Comparison of ENCODE assay signal across 17 cellular contexts in the genomic region with DNA sequence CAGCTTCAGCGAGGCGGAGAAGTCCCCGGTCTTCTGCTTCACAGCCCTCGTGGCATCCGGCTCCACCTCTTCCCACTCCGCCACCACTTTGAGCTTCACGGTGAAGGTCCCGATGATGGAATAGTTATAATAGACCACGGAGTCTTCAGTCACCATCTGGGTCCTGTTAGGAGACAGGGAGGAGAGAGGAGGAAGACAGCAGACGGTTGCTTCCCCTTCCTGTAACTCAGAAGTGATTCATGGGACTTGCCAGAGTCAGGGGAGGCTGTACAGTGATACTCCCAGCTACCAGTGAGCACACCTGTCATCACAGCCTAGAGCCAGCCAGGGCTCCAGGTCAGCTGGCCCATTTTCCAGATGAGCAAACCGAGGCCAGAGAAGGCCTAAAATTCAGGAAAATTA. TPM values are rescaled to one million over a fixed set of nuclear protein-coding genes. Genes with fewer than 3 reads are reported as not detected.
"Had no signal": no experiment of that assay in that cellular context is flagged by ENCODE, and none has a peak within 500 bp of the region (broad histone marks: within the 10 kb centered on the region; RNA-seq: fewer than 3 reads in every experiment).

No MANE protein-coding gene starts in this region.

- H3K4me3 Mint-ChIP-seq: activated CD8-positive, alpha-beta memory T cell treated with anti-CD3 and anti-CD28 coated beads, Interleukin-2, amount 10 ng/mL, durations not matched to agents 7 days and 5 days; activated naive CD4-positive, alpha-beta T cell treated with anti-CD3 and anti-CD28 coated beads, Interleukin-2, amount 50 U/mL, for 24 hours; activated T-cell treated with anti-CD3 and anti-CD28 coated beads, Interleukin-2, amount 50 U/mL, for 24 hours; T-helper 2 cell treated with Interferon-gamma antibody and Interleukin-4, amounts not matched to agents 5 μg/mL and 100 μg/mL, for 36 hours had no signal

- DNase-seq: activated CD4-positive, alpha-beta T cell treated with anti-CD3 and anti-CD28 coated beads, Interleukin-2, amount 50 U/mL, for 48 hours; activated CD8-positive, alpha-beta memory T cell treated with anti-CD3 and anti-CD28 coated beads, Interleukin-2, amount 10 ng/mL, durations not matched to agents 7 days and 5 days; activated effector memory CD4-positive, alpha-beta T cell treated with Interleukin-2 at 50 U/mL for 16 hours; activated T-cell treated with anti-CD3 and anti-CD28 coated beads, Interleukin-2, amount 50 U/mL, for 24 hours; body of pancreas; central memory CD4-positive, alpha-beta T cell; cortex of kidney; effector CD8-positive, alpha-beta T cell; glutamatergic neuron; left ventricle myocardium inferior; mesendoderm; small intestine; thyroid gland had no signal

- H3K4me3 ChIP-seq: body of pancreas, left ventricle myocardium inferior, thyroid gland, vagina had no signal

- H3K36me3 Mint-ChIP-seq: activated CD8-positive, alpha-beta memory T cell treated with anti-CD3 and anti-CD28 coated beads, Interleukin-2, amount 10 ng/mL, durations not matched to agents 7 days and 5 days; activated naive CD4-positive, alpha-beta T cell treated with anti-CD3 and anti-CD28 coated beads, Interleukin-2, amount 50 U/mL, for 24 hours had no signal

- H3K4me1 Mint-ChIP-seq: activated CD8-positive, alpha-beta memory T cell treated with anti-CD3 and anti-CD28 coated beads, Interleukin-2, amount 10 ng/mL, durations not matched to agents 7 days and 5 days; activated naive CD4-positive, alpha-beta T cell treated with anti-CD3 and anti-CD28 coated beads, Interleukin-2, amount 50 U/mL, for 24 hours had no signal

- H3K27me3 ChIP-seq: body of pancreas, thyroid gland, vagina had no signal

- ATAC-seq: activated CD4-positive, CD25-positive, alpha-beta regulatory T cell treated with anti-CD3 and anti-CD28 coated beads, Interleukin-2, amount 50 U/mL, for 24 hours; activated CD8-positive, alpha-beta memory T cell treated with anti-CD3 and anti-CD28 coated beads, Interleukin-2, amount 10 ng/mL, durations not matched to agents 7 days and 5 days; body of pancreas had no signal

- H3K27ac ChIP-seq: body of pancreas, left ventricle myocardium inferior, thyroid gland, vagina had no signal

- H3K4me1 ChIP-seq: body of pancreas, left ventricle myocardium inferior, thyroid gland, vagina had no signal

- H3K9me3 ChIP-seq: body of pancreas, left ventricle myocardium inferior, thyroid gland, vagina had no signal

- H3K36me3 ChIP-seq: left ventricle myocardium inferior, thyroid gland, vagina had no signal

- H3K9me3 Mint-ChIP-seq: activated naive CD4-positive, alpha-beta T cell treated with anti-CD3 and anti-CD28 coated beads, Interleukin-2, amount 50 U/mL, for 24 hours; T-helper 2 cell treated with Interferon-gamma antibody and Interleukin-4, amounts not matched to agents 5 μg/mL and 100 μg/mL, for 36 hours had no signal

- H3K27ac Mint-ChIP-seq: activated CD8-positive, alpha-beta memory T cell treated with anti-CD3 and anti-CD28 coated beads, Interleukin-2, amount 10 ng/mL, durations not matched to agents 7 days and 5 days; activated naive CD4-positive, alpha-beta T cell treated with anti-CD3 and anti-CD28 coated beads, Interleukin-2, amount 50 U/mL, for 24 hours; activated T-cell treated with anti-CD3 and anti-CD28 coated beads, Interleukin-2, amount 50 U/mL, for 24 hours; T-helper 2 cell treated with Interferon-gamma antibody and Interleukin-4, amounts not matched to agents 5 μg/mL and 100 μg/mL, for 36 hours had no signal

RNA-seq across cellular contexts. Expression of a gene that starts 13.8 kb away (rescaled TPM):
- total RNA-seq: activated CD8-positive, alpha-beta memory T cell treated with anti-CD3 and anti-CD28 coated beads, Interleukin-2, amount 10 ng/mL, durations not matched to agents 7 days and 5 days; left ventricle myocardium inferior had no signal
